In the genomic region with DNA sequence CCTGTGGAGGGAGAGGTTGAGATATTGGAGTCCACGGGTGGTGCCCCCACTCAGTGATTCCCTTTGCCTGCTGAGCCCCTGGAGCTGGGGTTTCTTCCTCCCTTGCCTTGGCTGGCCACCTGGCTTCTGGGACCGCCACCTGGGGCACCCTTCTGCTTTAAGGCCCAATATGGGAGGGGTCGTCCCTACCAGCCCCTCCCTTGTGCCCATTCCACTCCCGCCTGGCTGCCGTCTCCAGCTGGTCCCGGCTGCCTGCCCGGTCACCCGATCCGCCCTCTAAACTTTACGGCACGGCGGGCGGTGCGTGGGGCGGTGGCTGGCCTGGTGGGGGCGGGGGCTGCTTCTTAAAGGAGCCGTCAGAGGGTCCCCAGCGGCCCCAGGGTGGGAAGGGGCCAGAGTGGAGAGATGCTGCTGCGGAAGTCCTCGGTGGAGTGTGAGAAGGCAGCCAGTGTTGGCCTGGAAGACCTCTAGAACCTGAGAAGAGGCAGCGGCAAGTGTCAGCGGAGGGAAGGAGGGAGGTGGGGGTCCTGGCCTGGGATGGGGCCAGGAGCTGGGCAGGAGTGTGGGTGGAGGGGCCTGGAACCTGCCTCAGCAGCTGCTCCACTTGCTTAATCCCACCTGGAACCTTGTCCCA, we compare ENCODE assay signal across 11 cellular contexts. TPM values are rescaled to one million over a fixed set of nuclear protein-coding genes. Genes with fewer than 3 reads are reported as not detected.
DNase-seq lines count a peak whose midpoint lies in the region; ATAC-seq and TF ChIP-seq lines count a peak whose summit lies in the region.
"Had no signal": no experiment of that assay in that cellular context is flagged by ENCODE, and none has a peak within 500 bp of the region (broad histone marks: within the 10 kb centered on the region; RNA-seq: fewer than 3 reads in every experiment).

No MANE protein-coding gene starts in this region.

- peaks cover 38% of the 10 kb centered on the region for H3K27me3 Mint-ChIP-seq in endothelial cell (ENCODE audit: unreplicated experiment)

- no peaks in the 10 kb centered on the region for H3K36me3 ChIP-seq in ascending aorta
- peaks cover 4% of the 10 kb centered on the region for H3K36me3 ChIP-seq in iPS-15b (ENCODE audit: control insufficient read depth, insufficient read depth, low read length)

- H3K9ac ChIP-seq in iPS-15b (ENCODE audit: low read depth, low read length), result peak overlapping the region; percentile 12

- H3K4me3 ChIP-seq in ascending aorta (peak overlapping the region; percentile 61 to 70), iPS-15b (ENCODE audit: low read depth, low read length) (peak overlapping the region; percentile 18)

- DNase-seq in D341Med (ENCODE audit: low spot score) (peak; percentile 49), ascending aorta (ENCODE audit: low spot score in 2 of 2) (peak in 1 of 2 donors; percentile 85), sciatic nerve (ENCODE audit: low spot score) (no peak), endothelial cell (ENCODE audit: low spot score) (no peak), HuH-7.5 (ENCODE audit: low spot score) (no peak)
- DNase-seq: stimulated activated CD4-positive, alpha-beta T cell treated with anti-CD3 and anti-CD28 coated beads, Interleukin-15, amount 100 ng/mL, for 24 hours had no signal

- intact Hi-C loops in ascending aorta (cut with DNase I), result no loop called here
- intact Hi-C loops in sciatic nerve (cut with DNase I), result no loop called here

- H3K4me1 Mint-ChIP-seq in endothelial cell (ENCODE audit: unreplicated experiment), result peaks cover 7% of the 10 kb centered on the region

- peak overlapping the region; percentile 97 to 99 for H3K27ac ChIP-seq in ascending aorta

- H3K4me1 ChIP-seq in ascending aorta (peaks cover 27 to 62% of the 10 kb centered on the region in 2 donors), iPS-15b (ENCODE audit: control insufficient read depth, insufficient read depth, low read length) (peaks cover 26% of the 10 kb centered on the region)

- no peaks in the 10 kb centered on the region for H3K27me3 ChIP-seq in ascending aorta
- H3K27me3 ChIP-seq in iPS-15b (ENCODE audit: control insufficient read depth, insufficient read depth, low read length), result no peaks in the 10 kb centered on the region

- TF ChIP-seq CTCF in ascending aorta (IDR thresholded peaks at IDR 0.05) (no peak), endothelial cell (IDR thresholded peaks at IDR 0.05; ENCODE audit: unreplicated experiment) (no peak)

- ATAC-seq in sciatic nerve (peak; percentile 53), GM19324 (IDR thresholded peaks at IDR 0.05; ENCODE audit: low FRiP score, unreplicated experiment) (no peak), HG03442 (IDR thresholded peaks at IDR 0.05; ENCODE audit: unreplicated experiment) (no peak)
- ATAC-seq: Panc1 had no signal

- no peaks in the 10 kb centered on the region for H3K9me3 Mint-ChIP-seq in endothelial cell (ENCODE audit: unreplicated experiment)

- H3K9me3 ChIP-seq in ascending aorta (no peaks in the 10 kb centered on the region), iPS-15b (ENCODE audit: control insufficient read depth, insufficient read depth, low read length) (no peaks in the 10 kb centered on the region)

- no peak overlapping the region for H3K27ac Mint-ChIP-seq in endothelial cell (ENCODE audit: unreplicated experiment)
- H3K27ac Mint-ChIP-seq: activated naive CD8-positive, alpha-beta T cell had no signal

- peaks cover 9% of the 10 kb centered on the region for H3K36me3 Mint-ChIP-seq in endothelial cell (ENCODE audit: low read depth, unreplicated experiment)
- H3K36me3 Mint-ChIP-seq: activated naive CD8-positive, alpha-beta T cell had no signal

- H3K4me3 Mint-ChIP-seq in endothelial cell (ENCODE audit: unreplicated experiment), result no peak overlapping the region
- H3K4me3 Mint-ChIP-seq: activated naive CD8-positive, alpha-beta T cell had no signal

RNA-seq across cellular contexts. Expression of a gene that starts 1.6 kb away (rescaled TPM):
- 24.2 TPM for total RNA-seq in ascending aorta
- 390 TPM for total RNA-seq in sciatic nerve
- 1.7 TPM for total RNA-seq in endothelial cell (ENCODE audit: unreplicated experiment)

RNA-seq across cellular contexts. Expression of a gene that starts 11.5 kb away (rescaled TPM):
- total RNA-seq in ascending aorta (not detected), sciatic nerve (2.0 TPM), endothelial cell (ENCODE audit: unreplicated experiment) (0.18 TPM)

RNA-seq across cellular contexts. Expression of a gene that starts 24.8 kb away (rescaled TPM):
- total RNA-seq in ascending aorta (231 TPM), sciatic nerve (51.2 TPM), endothelial cell (ENCODE audit: unreplicated experiment) (43.2 TPM)

RNA-seq across cellular contexts. Expression of a gene that starts 31.4 kb away (rescaled TPM):
- total RNA-seq in ascending aorta (283 TPM), sciatic nerve (313 TPM), endothelial cell (ENCODE audit: unreplicated experiment) (771 TPM)

RNA-seq across cellular contexts. Expression of a gene that starts 31.8 kb away (rescaled TPM):
- total RNA-seq in ascending aorta, result not detected
- 1.5 TPM for total RNA-seq in sciatic nerve
- total RNA-seq in endothelial cell (ENCODE audit: unreplicated experiment), result 12.7 TPM

Comparison
In these comparisons a context has a peak if more than half of its experiments do, and no peak if none do; other contexts are left out.
1. RNA of a gene that starts 1.6 kb away (total RNA-seq): 390 TPM in sciatic nerve (single experiment); 24.2 TPM in ascending aorta (single experiment) and 1.7 TPM in endothelial cell (single experiment); every median in the first group is over 10 times any median in the second.